9 cellular contexts compared by ENCODE assay signal in genomic region chr9:121122450-121123032, GRCh38. TPM values are rescaled to one million over a fixed set of nuclear protein-coding genes. Genes with fewer than 3 reads are reported as not detected.
DNase-seq lines count a peak whose midpoint lies in the region; ATAC-seq, FAIRE-seq and TF ChIP-seq lines count a peak whose summit lies in the region.
"Had no signal": no experiment of that assay in that cellular context is flagged by ENCODE, and none has a peak within 500 bp of the region (broad histone marks: within the 10 kb centered on the region; RNA-seq: fewer than 3 reads in every experiment).

No MANE protein-coding gene starts in this region.

- no peak for ATAC-seq in pancreas
- no peak for ATAC-seq in HG03521 (IDR thresholded peaks at IDR 0.05; ENCODE audit: unreplicated experiment)

- H3K36me3 ChIP-seq in Caco-2 (ENCODE audit: control insufficient read depth, insufficient read depth, low read length): no peaks in the 10 kb centered on the region
- H3K36me3 ChIP-seq in pancreas: no peaks in the 10 kb centered on the region

- DNase-seq in Caco-2 (no peak), NB4 (ENCODE audit: low read depth) (peak; percentile 52), dermis blood vessel endothelial cell (peak; percentile 34), pancreas (no peak), D721Med (ENCODE audit: insufficient read length, low spot score) (no peak), SK-N-DZ (ENCODE audit: low spot score) (no peak), DMS79 treated with DMSO at 0.1 percent for 48 hours (lab: John Stamatoyannopoulos, UW) (no peak)
- DNase-seq: aorta had no signal

- FAIRE-seq in pancreas (lab: Jason Lieb, UNC): no peak
- FAIRE-seq in D721Med (lab: Jason Lieb, UNC): no peak

- H3K4me1 Mint-ChIP-seq in Caco-2 (ENCODE audit: low read depth, unreplicated experiment): no peaks in the 10 kb centered on the region

- H3K9me3 ChIP-seq in Caco-2: no peaks in the 10 kb centered on the region
- no peaks in the 10 kb centered on the region for H3K9me3 ChIP-seq in pancreas

- peak overlapping the region; percentile 92 for H3K4me3 Mint-ChIP-seq in Caco-2 (ENCODE audit: unreplicated experiment)

- 71 to 72% methylated on average over 4 of the region's 4 CpGs for WGBS in pancreas, 2 donors

- H3K27ac Mint-ChIP-seq in Caco-2 (ENCODE audit: unreplicated experiment): no peak overlapping the region

- H3K9me3 Mint-ChIP-seq in Caco-2 (ENCODE audit: unreplicated experiment): no peaks in the 10 kb centered on the region

- POLR2A ChIA-PET in Caco-2 (lab: Charles Lee): no interaction called here

- CTCF ChIA-PET in Caco-2 (lab: Charles Lee): interaction anchor here (1.4 kb wide), 4 partner anchors 32 to 67 kb away, joined by 6 to 10 read pairs (median 8); no protein-coding TSS in a partner anchor

- intact Hi-C loops in Caco-2 (cut with micrococcal nuclease; ENCODE audit: unreplicated experiment): loop anchor here (5.0 kb wide), 2 partner anchors 35 to 80 kb away; partner anchors contain the start of gene RAB14
- intact Hi-C loops in pancreas (cut with DNase I): no loop called here

- no peak overlapping the region for H3K27ac ChIP-seq in pancreas

- no TSS peak for BruUV-seq in Caco-2 (replicated peaks; lab: Mats Ljungman, UMichigan)

- H3K27me3 ChIP-seq in Caco-2 (replicated peaks; ENCODE audit: control insufficient read depth, insufficient read depth, low read length) (no peaks in the 10 kb centered on the region), pancreas (no peaks in the 10 kb centered on the region)

- TF ChIP-seq CTCF in Caco-2 (IDR thresholded peaks at IDR 0.05; ENCODE audit: insufficient read depth in 1 of 2, low read depth in 1 of 2, low read length in 1 of 2, severe bottlenecking in 1 of 2, unreplicated experiment in 1 of 2): no peak
- TF ChIP-seq CTCF in NB4 (IDR thresholded peaks at IDR 0.05; ENCODE audit: low read depth, low read length): no peak
- no peak for TF ChIP-seq CTCF in pancreas (IDR thresholded peaks at IDR 0.05)
- TF ChIP-seq CTCF in D721Med (IDR thresholded peaks at IDR 0.05; ENCODE audit: insufficient read depth, missing control alignments): no peak

- no peak for TF ChIP-seq POLR2A in NB4 (IDR thresholded peaks at IDR 0.05; ENCODE audit: extremely low read depth, insufficient read length)

- peaks cover 3% of the 10 kb centered on the region; the same call in 1 of the 2 replicates for H3K4me1 ChIP-seq in Caco-2
- H3K4me1 ChIP-seq in pancreas: peaks cover 0 to 11% (median 0%) of the 10 kb centered on the region in 3 donors

- no peaks in the 10 kb centered on the region for H3K27me3 Mint-ChIP-seq in Caco-2 (ENCODE audit: insufficient read depth, unreplicated experiment)

- peak overlapping the region; percentile 48 for H3K4me3 ChIP-seq in Caco-2 (ENCODE audit: low read depth, low read length)
- peak overlapping the region; percentile 73 for H3K4me3 ChIP-seq in NB4 (ENCODE audit: low read depth, low read length)
- H3K4me3 ChIP-seq in pancreas: peak overlapping the region in 3 of 4 donors; percentile 26 to 38 (median 33)

- H3K36me3 Mint-ChIP-seq in Caco-2 (ENCODE audit: insufficient read depth, unreplicated experiment): peaks cover 7% of the 10 kb centered on the region

RNA-seq across cellular contexts. Expression of gene CNTRL, which starts 47.8 kb away (rescaled TPM):
- total RNA-seq in Caco-2 (2022) (12.0 and 14.9 TPM in 2 replicates), dermis blood vessel endothelial cell (15.1 and 22.0 TPM in 2 replicates), pancreas (10 to 100 TPM in 1 of 6 donors, 1 to 10 TPM in 5; 5.5 to 12.1 (median 6.5) TPM)
- polyA plus RNA-seq in pancreas: 1 to 10 TPM; 5.0 to 7.7 TPM
- 7.3 and 13.0 TPM in 2 replicates for polyA plus RNA-seq in SK-N-DZ (2014; cell fraction: cytosol; rRNA removed)
- 16.1 and 24.3 TPM in 2 replicates for polyA plus RNA-seq in SK-N-DZ (2014; cell fraction: nucleus; rRNA removed)

Comparison
In these comparisons a context has a peak if more than half of its experiments do, and no peak if none do; other contexts are left out.
1. DNase-seq: peak in NB4 (single experiment) and dermis blood vessel endothelial cell (single experiment); none in Caco-2 (0 of 2), pancreas (0 of 6), D721Med (single experiment), SK-N-DZ (single experiment) and DMS79 treated with DMSO at 0.1 percent for 48 hours (single experiment).
2. Peak in every context shown above with its lines, with median percentiles within 50 percentile points of each other: H3K4me3 ChIP-seq.